In genomic region chr17:9023389-9024210, GRCh38 we compare ENCODE assay signal across 11 cellular contexts. TPM values are rescaled to one million over a fixed set of nuclear protein-coding genes. Genes with fewer than 3 reads are reported as not detected.
DNase-seq lines count a peak whose midpoint lies in the region; ATAC-seq and TF ChIP-seq lines count a peak whose summit lies in the region.
"Had no signal": no experiment of that assay in that cellular context is flagged by ENCODE, and none has a peak within 500 bp of the region (broad histone marks: within the 10 kb centered on the region; RNA-seq: fewer than 3 reads in every experiment).

No MANE protein-coding gene starts in this region.

- peaks cover 39% of the 10 kb centered on the region for H3K27me3 ChIP-seq in CD4-positive, alpha-beta memory T cell (ENCODE audit: insufficient read depth, low read length)
- no peaks in the 10 kb centered on the region for H3K27me3 ChIP-seq in Loucy (ENCODE audit: insufficient read depth, low read length, poor library complexity, severe bottlenecking)

- H3K9me2 ChIP-seq in Loucy (replicated peaks; ENCODE audit: low read depth, low read length): no peaks in the 10 kb centered on the region

- no peak overlapping the region for H2AFZ ChIP-seq in Loucy (ENCODE audit: low read length)

- H4K20me1 ChIP-seq in Loucy (ENCODE audit: insufficient read depth, low read length, poor library complexity, severe bottlenecking): no peaks in the 10 kb centered on the region

- H3K4me2 ChIP-seq in Loucy (ENCODE audit: low read depth, low read length, poor library complexity, severe bottlenecking): peak overlapping the region; percentile 45

- H3K9me3 Mint-ChIP-seq in CD4-positive, alpha-beta memory T cell: no peaks in the 10 kb centered on the region
- H3K9me3 Mint-ChIP-seq in progenitor cell of endocrine pancreas (ENCODE audit: low read depth): no peaks in the 10 kb centered on the region

- no peaks in the 10 kb centered on the region for H3K36me3 ChIP-seq in CD4-positive, alpha-beta memory T cell (ENCODE audit: insufficient read depth, low read length)
- H3K36me3 ChIP-seq in Loucy (ENCODE audit: insufficient read depth, low read length): no peaks in the 10 kb centered on the region
- H3K36me3 ChIP-seq: brain microvascular endothelial cell had no signal

- H3K27ac Mint-ChIP-seq in CD4-positive, alpha-beta memory T cell: peak overlapping the region in 1 of 7 donors; percentile 35
- no peak overlapping the region for H3K27ac Mint-ChIP-seq in progenitor cell of endocrine pancreas

- H3K27me3 Mint-ChIP-seq in CD4-positive, alpha-beta memory T cell: peaks cover 50 to 56% of the 10 kb centered on the region in 2 donors
- peaks cover 77% of the 10 kb centered on the region for H3K27me3 Mint-ChIP-seq in progenitor cell of endocrine pancreas

- H3K4me1 ChIP-seq in CD4-positive, alpha-beta memory T cell (ENCODE audit: insufficient read depth, low read length): peaks cover 22% of the 10 kb centered on the region
- H3K4me1 ChIP-seq in Loucy (ENCODE audit: insufficient read depth, low read length, poor library complexity, severe bottlenecking): peaks cover 36% of the 10 kb centered on the region

- H3K79me2 ChIP-seq in Loucy (ENCODE audit: insufficient read depth, low read length): no peaks in the 10 kb centered on the region; the same call in 1 of the 2 replicates

- no peak overlapping the region for H3K9ac ChIP-seq in Loucy (ENCODE audit: low read depth, low read length, poor library complexity, severe bottlenecking)

- intact Hi-C loops in CD4-positive, alpha-beta memory T cell (cut with micrococcal nuclease): no loop called here
- intact Hi-C loops in left ventricle myocardium superior (cut with micrococcal nuclease): no loop called here

- POLR2A ChIA-PET in CD4-positive, alpha-beta memory T cell (lab: Charles Lee; ENCODE audit: partially characterized antibody): no interaction called here

- TF ChIP-seq CTCF in Loucy (conservative IDR thresholded peaks at IDR 0.05; ENCODE audit: low read length): no peak
- no peak for TF ChIP-seq CTCF in progenitor cell of endocrine pancreas (IDR thresholded peaks at IDR 0.05; ENCODE audit: unreplicated experiment)

- H3K9me3 ChIP-seq in CD4-positive, alpha-beta memory T cell (ENCODE audit: control insufficient read depth in 1 of 2, low read length in 2 of 2): no peaks in the 10 kb centered on the region
- H3K9me3 ChIP-seq in Loucy (ENCODE audit: insufficient read depth, low read depth, low read length): no peaks in the 10 kb centered on the region

- CTCF ChIA-PET in CD4-positive, alpha-beta memory T cell (lab: Charles Lee; ENCODE audit: partially characterized antibody): interaction anchor here (0.7 kb wide), 1 partner anchor 9 kb away, joined by 5 read pairs; no protein-coding TSS in a partner anchor

- no peak for DNase-seq in CD4-positive, alpha-beta memory T cell
- peak; percentile 52 for DNase-seq in left ventricle myocardium superior
- DNase-seq in progenitor cell of endocrine pancreas (ENCODE audit: low spot score, unreplicated experiment): no peak
- DNase-seq in MV-4-11 (lab: John Stamatoyannopoulos, UW): no peak
- DNase-seq: brain microvascular endothelial cell, HCEC 1CT had no signal

- peak overlapping the region; percentile 49 to 91 (median 62) for H3K4me3 Mint-ChIP-seq in CD4-positive, alpha-beta memory T cell
- H3K4me3 Mint-ChIP-seq in progenitor cell of endocrine pancreas (ENCODE audit: low read depth): peak overlapping the region; percentile 19

- H3K4me3 ChIP-seq in CD4-positive, alpha-beta memory T cell (ENCODE audit: low read length in 2 of 2): no peak overlapping the region
- peak overlapping the region; percentile 33 for H3K4me3 ChIP-seq in Loucy (ENCODE audit: low read length, poor library complexity, severe bottlenecking)

- peaks cover 4 to 35% (median 16%) of the 10 kb centered on the region in 4 donors for H3K4me1 Mint-ChIP-seq in CD4-positive, alpha-beta memory T cell
- H3K4me1 Mint-ChIP-seq in progenitor cell of endocrine pancreas (ENCODE audit: low read depth): peaks cover 8% of the 10 kb centered on the region

- no peak for TF ChIP-seq POLR2A in GM18505 (IDR thresholded peaks at IDR 0.05; ENCODE audit: borderline replicate concordance, extremely low read depth, insufficient read depth, insufficient read length)

- peaks cover 3 to 5% of the 10 kb centered on the region in 2 donors for H3K36me3 Mint-ChIP-seq in CD4-positive, alpha-beta memory T cell
- no peaks in the 10 kb centered on the region for H3K36me3 Mint-ChIP-seq in progenitor cell of endocrine pancreas (ENCODE audit: insufficient read depth)

- ATAC-seq in left ventricle myocardium superior (no peak), GM18505 (IDR thresholded peaks at IDR 0.05; ENCODE audit: unreplicated experiment) (no peak), HG03025 (IDR thresholded peaks at IDR 0.05; ENCODE audit: low FRiP score, unreplicated experiment) (no peak), GM21717 (IDR thresholded peaks at IDR 0.05; ENCODE audit: unreplicated experiment) (no peak)

- H3K27ac ChIP-seq in CD4-positive, alpha-beta memory T cell (ENCODE audit: low read depth, low read length): no peak overlapping the region
- H3K27ac ChIP-seq: brain microvascular endothelial cell had no signal

- peaks cover 5% of the 10 kb centered on the region; the same call in 1 of the 2 replicates for H3F3A ChIP-seq in Loucy (ENCODE audit: low read depth)

RNA-seq across cellular contexts. Expression of gene NTN1, which starts 2.3 kb away (rescaled TPM):
- not detected for total RNA-seq in CD4-positive, alpha-beta memory T cell
- polyA plus RNA-seq in CD4-positive, alpha-beta memory T cell: under 1 TPM in 1 of 2 donors, not detected in 1; 0.02 TPM
- total RNA-seq in left ventricle myocardium superior: 28.4 TPM
- 3.3 and 4.4 TPM in 2 replicates for total RNA-seq in progenitor cell of endocrine pancreas

RNA-seq across cellular contexts. Expression of gene PIK3R5, which starts 58.1 kb away (rescaled TPM):
- total RNA-seq in CD4-positive, alpha-beta memory T cell: 10 to 100 TPM; 85.1 to 89.4 TPM
- polyA plus RNA-seq in CD4-positive, alpha-beta memory T cell: 10 to 100 TPM; 18.5 to 62.0 TPM
- total RNA-seq in left ventricle myocardium superior (2.5 TPM), progenitor cell of endocrine pancreas (0.29 and 0.50 TPM in 2 replicates)
- total RNA-seq: pulmonary artery endothelial cell had no signal

Comparison
In these comparisons a context has a peak if more than half of its experiments do, and no peak if none do; other contexts are left out.
1. RNA of gene PIK3R5, which starts 58.1 kb away (total RNA-seq): 85.1 to 89.4 TPM in CD4-positive, alpha-beta memory T cell; 2.5 TPM in left ventricle myocardium superior (single experiment) and 0.29 to 0.50 TPM in progenitor cell of endocrine pancreas; every median in the first group is over 10 times any median in the second.